In the genomic region with DNA sequence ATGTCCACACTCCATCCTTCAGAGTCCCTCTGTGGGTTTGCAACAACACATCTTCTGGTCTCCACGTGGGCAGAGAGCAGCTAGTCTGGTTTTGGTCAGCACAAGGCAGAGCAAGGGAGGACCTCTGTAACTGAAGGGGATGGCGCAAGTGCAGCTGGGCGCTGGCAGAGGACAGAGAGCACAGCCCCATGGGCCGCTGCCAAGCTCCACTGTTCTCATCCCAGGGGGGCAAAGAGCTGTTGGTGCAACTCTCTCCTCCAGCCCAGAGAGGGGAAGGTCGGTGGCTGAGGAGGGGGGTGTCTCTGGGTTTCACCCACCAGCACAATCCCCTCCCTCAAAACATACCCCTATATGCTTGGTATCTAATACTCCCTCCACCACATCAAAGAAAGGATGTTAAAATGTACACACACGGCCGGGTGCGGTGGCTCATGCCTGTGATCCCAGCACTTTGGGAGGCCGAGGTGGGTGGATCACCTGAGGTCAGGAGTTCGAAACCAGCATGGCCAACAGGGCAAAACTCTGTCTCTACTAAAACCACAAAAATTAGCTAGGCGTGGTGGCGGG, we compare ENCODE assay signal across 19 cellular contexts. TPM values are rescaled to one million over a fixed set of nuclear protein-coding genes. Genes with fewer than 3 reads are reported as not detected.
DNase-seq lines count a peak whose midpoint lies in the region; ATAC-seq lines count a peak whose summit lies in the region.
"Had no signal": no experiment of that assay in that cellular context is flagged by ENCODE, and none has a peak within 500 bp of the region (broad histone marks: within the 10 kb centered on the region; RNA-seq: fewer than 3 reads in every experiment).

No MANE protein-coding gene starts in this region.

- H3K9me3 ChIP-seq in right cardiac atrium (ENCODE audit: control insufficient read depth, low read length): no peaks in the 10 kb centered on the region

- H3K4me3 Mint-ChIP-seq in T-helper 2 cell treated with Interferon-gamma antibody and Interleukin-4, amounts not matched to agents 5 μg/mL and 100 μg/mL, for 36 hours: no peak overlapping the region
- H3K4me3 Mint-ChIP-seq: brain; natural killer cell; stimulated activated naive CD8-positive, alpha-beta T cell treated with anti-CD3 and anti-CD28 coated beads, Interleukin-15, amount 100 ng/mL, for 72 hours had no signal

- peaks cover 2% of the 10 kb centered on the region for H3K27me3 Mint-ChIP-seq in T-helper 2 cell treated with Interferon-gamma antibody and Interleukin-4, amounts not matched to agents 5 μg/mL and 100 μg/mL, for 36 hours (ENCODE audit: low read depth)
- H3K27me3 Mint-ChIP-seq: brain had no signal

- no peaks in the 10 kb centered on the region for H3K4me1 Mint-ChIP-seq in T-helper 2 cell treated with Interferon-gamma antibody and Interleukin-4, amounts not matched to agents 5 μg/mL and 100 μg/mL, for 36 hours (ENCODE audit: low read depth)
- H3K4me1 Mint-ChIP-seq: stimulated activated naive CD8-positive, alpha-beta T cell treated with anti-CD3 and anti-CD28 coated beads, Interleukin-15, amount 100 ng/mL, for 72 hours had no signal

- WGBS in right cardiac atrium: 86% methylated on average over 12 of the region's 12 CpGs

- DNase-seq in AG20443 (ENCODE audit: low spot score) (peak; percentile 41), anterior cingulate cortex (lab: John Stamatoyannopoulos, UW) (peak in 45 of 58 donors; percentile 11 to 85 (median 52)), right cardiac atrium (peak; percentile 50 to 68 (median 63)), posterior cingulate gyrus (peak; percentile 55 to 96 (median 81)), KG1 (lab: John Stamatoyannopoulos, UW) (no peak), NCI-H748 (lab: John Stamatoyannopoulos, UW; ENCODE audit: unreplicated experiment) (no peak), HuH-7 (ENCODE audit: low spot score) (no peak)
- no peak for DNase-seq in T-helper 2 cell treated with Interferon-gamma antibody and Interleukin-4, amounts not matched to agents 5 μg/mL and 100 μg/mL, for 36 hours (ENCODE audit: low spot score)
- DNase-seq: activated CD4-positive, alpha-beta T cell treated with anti-CD3 and anti-CD28 coated beads, Interleukin-2, amount 50 U/mL, for 4 hours; DMS 273 treated with DMSO at 0.1 percent for 48 hours; glutamatergic neuron; Kasumi-1; natural killer cell; NCI-H187 treated with DMSO at 0.1 percent for 48 hours; stimulated activated naive CD8-positive, alpha-beta T cell treated with anti-CD3 and anti-CD28 coated beads, Interleukin-15, amount 100 ng/mL, for 72 hours; T-helper 9 cell had no signal

- no peaks in the 10 kb centered on the region for H3K27me3 ChIP-seq in right cardiac atrium (ENCODE audit: control insufficient read depth, insufficient read depth)

- H3K36me3 Mint-ChIP-seq in T-helper 2 cell treated with Interferon-gamma antibody and Interleukin-4, amounts not matched to agents 5 μg/mL and 100 μg/mL, for 36 hours (ENCODE audit: low read depth): no peaks in the 10 kb centered on the region
- H3K36me3 Mint-ChIP-seq: natural killer cell had no signal

- H3K27ac Mint-ChIP-seq in T-helper 2 cell treated with Interferon-gamma antibody and Interleukin-4, amounts not matched to agents 5 μg/mL and 100 μg/mL, for 36 hours: no peak overlapping the region
- H3K27ac Mint-ChIP-seq: natural killer cell; stimulated activated naive CD8-positive, alpha-beta T cell treated with anti-CD3 and anti-CD28 coated beads, Interleukin-15, amount 100 ng/mL, for 72 hours had no signal

- ATAC-seq in right cardiac atrium: peak; percentile 59 to 73
- ATAC-seq: left colon; natural killer cell; stimulated activated naive CD8-positive, alpha-beta T cell treated with anti-CD3 and anti-CD28 coated beads, Interleukin-15, amount 100 ng/mL, for 72 hours had no signal

- intact Hi-C loops in right cardiac atrium (cut with DNase I) (no loop called here), posterior cingulate gyrus (cut with DNase I) (no loop called here)

- no peak overlapping the region for H3K4me3 ChIP-seq in right cardiac atrium (ENCODE audit: low read length)
- H3K4me3 ChIP-seq: smooth muscle cell had no signal

- H3K4me1 ChIP-seq in right cardiac atrium (ENCODE audit: control insufficient read depth, insufficient read depth, low read length): peaks cover 2% of the 10 kb centered on the region

- H3K27ac ChIP-seq in right cardiac atrium (ENCODE audit: low read length): no peak overlapping the region

- no peaks in the 10 kb centered on the region for H3K9me3 Mint-ChIP-seq in T-helper 2 cell treated with Interferon-gamma antibody and Interleukin-4, amounts not matched to agents 5 μg/mL and 100 μg/mL, for 36 hours
- H3K9me3 Mint-ChIP-seq: natural killer cell; stimulated activated naive CD8-positive, alpha-beta T cell treated with anti-CD3 and anti-CD28 coated beads, Interleukin-15, amount 100 ng/mL, for 72 hours had no signal

RNA-seq across cellular contexts. Expression of a gene that starts 9.1 kb away (rescaled TPM):
- total RNA-seq in right cardiac atrium: 10 to 100 TPM; 18.4 to 23.9 (median 19.9) TPM
- 6.2 TPM for polyA plus RNA-seq in right cardiac atrium

RNA-seq across cellular contexts. Expression of a gene that starts 43.3 kb away (rescaled TPM):
- total RNA-seq in right cardiac atrium: not detected
- polyA plus RNA-seq in right cardiac atrium: 0.09 TPM

Comparison
In these comparisons a context has a peak if more than half of its experiments do, and no peak if none do; other contexts are left out.
1. DNase-seq: peak in AG20443 (single experiment), anterior cingulate cortex (45 of 58), right cardiac atrium (3 of 3) and posterior cingulate gyrus (10 of 10); none in KG1 (single experiment), T-helper 2 cell treated with Interferon-gamma antibody and Interleukin-4, amounts not matched to agents 5 μg/mL and 100 μg/mL, for 36 hours (single experiment), NCI-H748 (single experiment) and HuH-7 (single experiment).